ENCODE assay signal across 15 cellular contexts in the genomic region with DNA sequence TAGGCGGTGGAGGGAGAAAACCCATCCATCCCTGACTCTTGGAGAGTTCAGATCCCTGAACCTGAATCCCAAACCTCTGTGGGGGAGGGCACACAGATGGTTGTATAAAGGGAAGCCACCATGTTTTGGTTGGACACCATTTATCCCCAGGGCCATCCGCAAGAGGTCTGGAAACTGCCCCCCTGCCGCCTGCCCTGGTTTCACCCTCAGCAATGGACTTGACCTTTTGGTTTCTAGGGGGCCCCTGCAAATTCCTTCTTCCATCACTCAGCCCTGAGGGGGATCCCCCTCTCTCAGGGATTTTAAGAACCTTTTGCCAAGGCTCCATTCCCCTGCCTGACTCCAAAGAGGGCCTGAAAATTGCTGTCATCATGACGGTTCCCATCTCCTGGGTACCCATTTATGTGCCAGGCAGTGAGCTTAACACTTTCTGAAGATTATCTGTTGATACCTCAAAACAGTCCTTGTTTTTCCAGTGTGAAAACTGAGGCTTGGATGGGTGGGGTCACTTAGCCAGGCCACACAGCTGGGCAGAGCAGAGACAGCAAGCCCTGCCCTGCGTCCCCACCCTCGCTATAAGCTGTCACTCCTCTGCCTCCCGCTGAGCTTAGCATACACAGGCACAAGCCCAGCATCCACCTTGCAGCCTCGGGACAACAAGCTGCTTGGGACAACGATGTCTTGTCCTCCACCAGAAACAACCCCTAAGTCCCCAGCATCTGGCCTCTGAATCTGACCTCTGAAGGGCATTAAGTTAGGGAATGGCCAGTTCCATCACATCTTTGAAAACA. TPM values are rescaled to one million over a fixed set of nuclear protein-coding genes. Genes with fewer than 3 reads are reported as not detected.
A peak's percentile ranks its signal among the peaks of the same experiment; 100 is the strongest.
DNase-seq lines count a peak whose midpoint lies in the region; TF ChIP-seq lines count a peak whose summit lies in the region.
"Had no signal": no experiment of that assay in that cellular context is flagged by ENCODE, and none has a peak within 500 bp of the region (broad histone marks: within the 10 kb centered on the region; RNA-seq: fewer than 3 reads in every experiment).

No MANE protein-coding gene starts in this region.

- H3K36me3 ChIP-seq in endodermal cell (ENCODE audit: control insufficient read depth, insufficient read depth, low read length), result no peaks in the 10 kb centered on the region
- H3K36me3 ChIP-seq: BLaER1 treated with 17β-estradiol and CSF1 and Interleukin-3, amounts not matched to agents 10 nM and 100 nM had no signal

- TF ChIP-seq CTCF in endodermal cell (conservative IDR thresholded peaks at IDR 0.05) (no peak), progenitor cell of endocrine pancreas (IDR thresholded peaks at IDR 0.05; ENCODE audit: unreplicated experiment) (no peak)

- H3K9me3 Mint-ChIP-seq in endodermal cell, result no peaks in the 10 kb centered on the region
- H3K9me3 Mint-ChIP-seq in progenitor cell of endocrine pancreas (ENCODE audit: low read depth), result no peaks in the 10 kb centered on the region

- H3K4me3 Mint-ChIP-seq in endodermal cell (no peak overlapping the region), progenitor cell of endocrine pancreas (ENCODE audit: low read depth) (no peak overlapping the region)

- no peak overlapping the region for H3K4me3 ChIP-seq in endodermal cell (ENCODE audit: low read length)
- H3K4me3 ChIP-seq: BLaER1 treated with 17β-estradiol and CSF1 and Interleukin-3, amounts not matched to agents 10 nM and 100 nM had no signal

- H3K27me3 Mint-ChIP-seq in endodermal cell (ENCODE audit: insufficient read depth) (no peaks in the 10 kb centered on the region), progenitor cell of endocrine pancreas (no peaks in the 10 kb centered on the region)

- no peak overlapping the region for H3K27ac ChIP-seq in endodermal cell (ENCODE audit: low read depth, low read length)
- H3K27ac ChIP-seq: BLaER1 treated with 17β-estradiol and CSF1 and Interleukin-3, amounts not matched to agents 10 nM and 100 nM had no signal

- H3K36me3 Mint-ChIP-seq in endodermal cell (ENCODE audit: low read depth) (peaks cover 7% of the 10 kb centered on the region), progenitor cell of endocrine pancreas (ENCODE audit: insufficient read depth) (no peaks in the 10 kb centered on the region)

- no peaks in the 10 kb centered on the region for H3K27me3 ChIP-seq in endodermal cell (ENCODE audit: control insufficient read depth, insufficient read depth, low read length, poor library complexity, severe bottlenecking)
- H3K27me3 ChIP-seq: BLaER1 treated with 17β-estradiol and CSF1 and Interleukin-3, amounts not matched to agents 10 nM and 100 nM had no signal

- DNase-seq in NCI-H2227 (lab: John Stamatoyannopoulos, UW; ENCODE audit: unreplicated experiment), result peak; percentile 18
- DNase-seq in NCI-H2227 treated with DMSO at 0.1 percent for 48 hours (lab: John Stamatoyannopoulos, UW), result no peak
- peak in 54 of 76 experiments; percentile 6 to 65 (median 36) for DNase-seq in HUDEP-2 (lab: John Stamatoyannopoulos, UW; ENCODE audit: unreplicated experiment in 76 of 76)
- peak; percentile 52 for DNase-seq in endodermal cell
- no peak for DNase-seq in progenitor cell of endocrine pancreas (ENCODE audit: low spot score, unreplicated experiment)
- DNase-seq in HT-29 (ENCODE audit: low spot score), result no peak
- DNase-seq in islet precursor cell, result no peak
- no peak for DNase-seq in stimulated activated naive CD4-positive, alpha-beta T cell treated with Interleukin-2 at 50 U/mL for 16 hours (lab: John Stamatoyannopoulos, UW)
- DNase-seq: 8988T, NCI-H1694, NCI-H2107, NCI-H446 treated with DMSO at 0.1 percent for 48 hours, SIG-M5 had no signal

- no peaks in the 10 kb centered on the region for H3K9me3 ChIP-seq in endodermal cell (ENCODE audit: control insufficient read depth, low read length)
- H3K9me3 ChIP-seq: BLaER1 treated with 17β-estradiol and CSF1 and Interleukin-3, amounts not matched to agents 10 nM and 100 nM had no signal

- H3K4me1 ChIP-seq in endodermal cell (ENCODE audit: control insufficient read depth, insufficient read depth, low read length), result no peaks in the 10 kb centered on the region
- H3K4me1 ChIP-seq: BLaER1 treated with 17β-estradiol and CSF1 and Interleukin-3, amounts not matched to agents 10 nM and 100 nM had no signal

- H3K4me1 Mint-ChIP-seq in endodermal cell (peaks cover 2% of the 10 kb centered on the region), progenitor cell of endocrine pancreas (ENCODE audit: low read depth) (peaks cover 6% of the 10 kb centered on the region)

- no peak overlapping the region for H3K9ac ChIP-seq in endodermal cell (ENCODE audit: extremely low read depth, low read length, poor library complexity, severe bottlenecking)
- H3K9ac ChIP-seq: BLaER1 treated with 17β-estradiol and CSF1 and Interleukin-3, amounts not matched to agents 10 nM and 100 nM had no signal

- WGBS in endodermal cell (ENCODE audit: insufficient coverage in 1 of 2, insufficient read length in 1 of 2), 2 experiments, result 83 to 85% methylated on average over 3 to 9 of the region's 9 CpGs

- H3K27ac Mint-ChIP-seq in endodermal cell, result no peak overlapping the region
- peak overlapping the region; percentile 29 for H3K27ac Mint-ChIP-seq in progenitor cell of endocrine pancreas

RNA-seq across cellular contexts. Expression of gene CRYBB3, which starts 33.2 kb away (rescaled TPM):
- total RNA-seq in endodermal cell, result under 1 TPM in 1 of 2 donors, not detected in 1; 0.97 TPM
- not detected for polyA plus RNA-seq in endodermal cell (2013, experiment 1 of 2)
- not detected for polyA plus RNA-seq in endodermal cell (2013, experiment 2 of 2)
- 0.49 and 1.0 TPM in 2 replicates for total RNA-seq in progenitor cell of endocrine pancreas
- 0.46 TPM in 1 of 2 replicates, not detected in the other for total RNA-seq in HT-29 (2014; rRNA removed; shearing (Covaris generic))
- total RNA-seq: H4 had no signal

RNA-seq across cellular contexts. Expression of gene CRYBB2, which starts 53.0 kb away (rescaled TPM):
- total RNA-seq in endodermal cell (not detected), progenitor cell of endocrine pancreas (0.81 TPM in 1 of 2 replicates, not detected in the other)
- polyA plus RNA-seq in endodermal cell (2013, experiment 1 of 2), result not detected
- not detected for polyA plus RNA-seq in endodermal cell (2013, experiment 2 of 2)
- total RNA-seq in HT-29 (2014; rRNA removed; shearing (Covaris generic)), result not detected in 2 replicates

Comparison
In these comparisons a context has a peak if more than half of its experiments do, and no peak if none do; other contexts are left out.
1. DNase-seq: peak in NCI-H2227 (single experiment), HUDEP-2 (54 of 76) and endodermal cell (single experiment); none in NCI-H2227 treated with DMSO at 0.1 percent for 48 hours (single experiment), progenitor cell of endocrine pancreas (single experiment), HT-29 (single experiment), islet precursor cell (single experiment) and stimulated activated naive CD4-positive, alpha-beta T cell treated with Interleukin-2 at 50 U/mL for 16 hours (single experiment).